In the genomic region with DNA sequence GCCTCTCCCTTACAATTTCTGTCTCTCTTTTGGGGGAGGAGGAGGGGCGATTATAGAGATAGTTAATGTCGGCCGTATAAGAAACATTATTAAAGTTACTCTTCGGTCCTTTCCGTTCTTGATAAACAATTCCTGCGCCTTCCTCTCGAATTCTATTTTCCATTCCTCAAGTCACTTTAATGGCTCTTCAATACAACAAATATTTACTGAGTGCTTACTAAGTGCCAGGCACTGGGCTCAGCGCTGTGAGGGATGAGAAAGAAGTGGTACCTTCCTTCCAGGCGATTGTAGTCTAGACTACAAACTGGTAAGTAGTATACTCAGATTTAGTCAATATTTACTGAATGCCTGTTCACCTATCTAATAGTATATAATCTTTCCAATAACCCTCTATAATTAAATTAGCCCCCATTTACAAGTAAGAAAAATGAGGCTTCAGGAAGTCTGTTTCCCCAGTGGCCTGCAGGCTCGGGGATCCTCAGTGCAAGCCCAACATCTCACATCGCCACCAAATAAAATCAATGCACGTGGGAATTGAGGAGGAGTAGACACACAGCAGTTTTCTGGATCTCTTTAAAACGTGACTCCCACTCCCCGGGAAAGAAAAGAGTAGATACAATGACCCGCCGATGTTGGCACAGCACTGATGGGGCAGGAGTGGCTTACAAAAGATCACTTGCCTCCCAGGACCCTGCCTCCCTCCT, we compare ENCODE assay signal across 9 cellular contexts. TPM values are rescaled to one million over a fixed set of nuclear protein-coding genes. Genes with fewer than 3 reads are reported as not detected.
DNase-seq lines count a peak whose midpoint lies in the region; ATAC-seq and TF ChIP-seq lines count a peak whose summit lies in the region.
"Had no signal": no experiment of that assay in that cellular context is flagged by ENCODE, and none has a peak within 500 bp of the region (broad histone marks: within the 10 kb centered on the region; RNA-seq: fewer than 3 reads in every experiment).

No MANE protein-coding gene starts in this region.

- no peaks in the 10 kb centered on the region for H3K36me3 ChIP-seq in GM23338 (ENCODE audit: insufficient read depth)
- no peaks in the 10 kb centered on the region for H3K36me3 ChIP-seq in Panc1 (ENCODE audit: control insufficient read depth, insufficient read depth, low read length)
- H3K36me3 ChIP-seq in fibroblast of lung (ENCODE audit: control insufficient read depth, insufficient read depth, low read length) = no peaks in the 10 kb centered on the region
- H3K36me3 ChIP-seq in sigmoid colon = no peaks in the 10 kb centered on the region

- H3K4me1 ChIP-seq in GM23338 (ENCODE audit: insufficient read depth) (peaks cover 49% of the 10 kb centered on the region), Panc1 (ENCODE audit: control insufficient read depth, insufficient read depth, low read length) (peaks cover 8% of the 10 kb centered on the region), fibroblast of lung (ENCODE audit: control insufficient read depth, extremely low read depth, insufficient read depth, low read length) (peaks cover 5% of the 10 kb centered on the region), sigmoid colon (peaks cover 0 to 60% (median 56%) of the 10 kb centered on the region in 4 donors)

- peaks cover 70% of the 10 kb centered on the region for H3K4me1 Mint-ChIP-seq in GM23338

- POLR2A ChIA-PET in Panc1 (lab: Charles Lee) = no interaction called here

- peaks cover 15% of the 10 kb centered on the region; the same call in 1 of the 2 replicates for H3F3A ChIP-seq in GM23338 (replicated peaks; ENCODE audit: low read depth)

- CTCF ChIA-PET in Panc1 (lab: Charles Lee) = interaction anchor here (0.6 kb wide), 1 partner anchor 34 kb away, joined by 3 read pairs; no protein-coding TSS in a partner anchor

- no peaks in the 10 kb centered on the region for H3K9me2 ChIP-seq in GM23338 (ENCODE audit: insufficient read depth)

- peak overlapping the region; percentile 78 for H3K4me2 ChIP-seq in GM23338
- peak overlapping the region; percentile 85 for H3K4me2 ChIP-seq in fibroblast of lung (ENCODE audit: extremely low read depth, insufficient read depth, low read length)

- H3K4me3 ChIP-seq in GM23338 (peak overlapping the region; percentile 61), Panc1 (ENCODE audit: low read depth in 2 of 2, low read length in 2 of 2) (peak overlapping the region; percentile 61 to 62), fibroblast of lung (replicated peaks in 1 of 4; ENCODE audit: control extremely low read depth in 1 of 4, insufficient read depth in 1 of 4, low read depth in 3 of 4, low read length in 4 of 4) (peak overlapping the region; percentile 55 to 84 (median 64)), sigmoid colon (peak overlapping the region; percentile 53 to 77 (median 72))

- H2AFZ ChIP-seq in GM23338 = no peak overlapping the region
- peak overlapping the region; percentile 41 for H2AFZ ChIP-seq in fibroblast of lung (ENCODE audit: low read length)

- H4K20me1 ChIP-seq in GM23338 (replicated peaks; ENCODE audit: insufficient read depth) = peaks cover 4% of the 10 kb centered on the region; the same call in 1 of the 2 replicates
- H4K20me1 ChIP-seq in fibroblast of lung (ENCODE audit: control insufficient read depth, extremely low read depth, insufficient read depth, low read length) = no peaks in the 10 kb centered on the region

- ATAC-seq in GM23338 (no peak), Panc1 (no peak), GM21528 (IDR thresholded peaks at IDR 0.05; ENCODE audit: low FRiP score, unreplicated experiment) (no peak)

- intact Hi-C loops in Panc1 (cut with micrococcal nuclease; ENCODE audit: unreplicated experiment) = no loop called here
- intact Hi-C loops in sigmoid colon (cut with DNase I) = loop anchor here (5.0 to 10.0 kb wide), 3 partner anchors 417 to 764 kb away; a partner anchor contains a TSS

- DNase-seq in GM23338 (ENCODE audit: low spot score) = no peak
- no peak for DNase-seq in Panc1 (ENCODE audit: low read depth, low spot score)
- no peak for DNase-seq in fibroblast of lung (ENCODE audit: low read depth in 2 of 2)
- no peak for DNase-seq in sigmoid colon
- no peak for DNase-seq in HUDEP-2 (lab: John Stamatoyannopoulos, UW; ENCODE audit: unreplicated experiment in 76 of 76)
- DNase-seq in stimulated activated CD4-positive, alpha-beta T cell treated with anti-CD3 and anti-CD28 coated beads, Interleukin-4, amount 100 ng/mL, for 24 hours = no peak
- DNase-seq in A172 (ENCODE audit: low spot score) = no peak

- TF ChIP-seq POLR2A in sigmoid colon (IDR thresholded peaks at IDR 0.05) = no peak

- 7 to 16% methylated on average over 16 of the region's 16 CpGs for WGBS in sigmoid colon, 2 donors

- H3K36me3 Mint-ChIP-seq in GM23338 (ENCODE audit: low read depth) = peaks cover under 1% of the 10 kb centered on the region; the same call in 2 of the 3 replicates

- peaks cover 19% of the 10 kb centered on the region for H3K27me3 Mint-ChIP-seq in GM23338 (ENCODE audit: insufficient read depth, low read depth, poor library complexity)

- no peaks in the 10 kb centered on the region; the same call in 2 of the 3 replicates for H3K9me3 Mint-ChIP-seq in GM23338

- H3K9ac ChIP-seq in fibroblast of lung (ENCODE audit: insufficient read depth, low read length) = no peak overlapping the region

- TF ChIP-seq EP300 in sigmoid colon (IDR thresholded peaks at IDR 0.05) = no peak

- H3K27ac Mint-ChIP-seq in GM23338 = peak overlapping the region; percentile 89

- TF ChIP-seq CTCF in GM23338 (conservative IDR thresholded peaks at IDR 0.05; ENCODE audit: low read depth in 2 of 2) (no peak), Panc1 (IDR thresholded peaks at IDR 0.05) (no peak), fibroblast of lung (conservative IDR thresholded peaks at IDR 0.05 in 1 of 2, IDR thresholded peaks at IDR 0.05 in 1 of 2; ENCODE audit: low read depth in 1 of 2, low read length in 2 of 2) (no peak), sigmoid colon (IDR thresholded peaks at IDR 0.05) (no peak)

- peak overlapping the region; percentile 87 for H3K27ac ChIP-seq in GM23338 (ENCODE audit: low read depth)
- H3K27ac ChIP-seq in Panc1 (ENCODE audit: low read length) = peak overlapping the region; percentile 69
- H3K27ac ChIP-seq in fibroblast of lung (ENCODE audit: insufficient read depth, low read length) = no peak overlapping the region
- H3K27ac ChIP-seq in sigmoid colon = peak overlapping the region; percentile 92 to 98 (median 97)

- H3K79me2 ChIP-seq in GM23338 (replicated peaks; ENCODE audit: insufficient read depth) = peaks cover 44% of the 10 kb centered on the region
- H3K79me2 ChIP-seq in fibroblast of lung (ENCODE audit: control insufficient read depth, insufficient read depth, low read length) = no peaks in the 10 kb centered on the region

- in situ Hi-C loops in Panc1 (cut with HindIII; ENCODE audit: low pct_unique_long_range_greater_than_20kb, low sequenced_read_pairs) = no loop called here

- H3K27me3 ChIP-seq in GM23338 (ENCODE audit: insufficient read depth) (no peaks in the 10 kb centered on the region), Panc1 (ENCODE audit: control insufficient read depth, insufficient read depth, low read length) (no peaks in the 10 kb centered on the region), fibroblast of lung (ENCODE audit: control insufficient read depth, insufficient read depth, low read length) (no peaks in the 10 kb centered on the region), sigmoid colon (no peaks in the 10 kb centered on the region)

- no peaks in the 10 kb centered on the region for H3K9me3 ChIP-seq in Panc1 (ENCODE audit: control insufficient read depth, insufficient read depth, low read depth, low read length)
- no peaks in the 10 kb centered on the region for H3K9me3 ChIP-seq in fibroblast of lung (ENCODE audit: control insufficient read depth, insufficient read depth, low read depth, low read length)
- H3K9me3 ChIP-seq in sigmoid colon = no peaks in the 10 kb centered on the region

- no TSS peak for BruUV-seq in Panc1 (replicated peaks; lab: Mats Ljungman, UMichigan)

- peak overlapping the region; percentile 84 for H3K4me3 Mint-ChIP-seq in GM23338

RNA-seq across cellular contexts. Expression of a gene that starts 0.6 kb away (rescaled TPM):
- total RNA-seq in GM23338 (2014; rRNA removed; shearing (Covaris generic)) = 148 and 153 TPM in 2 replicates
- 35.5 and 37.7 TPM in 2 replicates for polyA plus RNA-seq in GM23338 (2016; fragmentation: Nextera tagmentation; extraction: Ambion mirVana)
- total RNA-seq in Panc1 (2021; ENCODE audit: unreplicated experiment) = 19.9 TPM
- polyA plus RNA-seq in Panc1 (2012; ENCODE audit: insufficient read length) = 21.1 TPM
- total RNA-seq in fibroblast of lung = 3.9 and 4.6 TPM in 2 replicates
- 2.2 and 2.4 TPM in 2 replicates for polyA plus RNA-seq in fibroblast of lung
- 3.4 and 5.2 TPM in 2 replicates for polyA plus RNA-seq in fibroblast of lung (2012)
- 1.1 and 2.3 TPM in 2 replicates for polyA minus RNA-seq in fibroblast of lung (ENCODE audit: low replicate concordance)
- 10 to 100 TPM; 38.2 to 89.7 (median 65.0) TPM for total RNA-seq in sigmoid colon
- 10 to 100 TPM; 27.6 to 52.9 (median 29.4) TPM for polyA plus RNA-seq in sigmoid colon
- total RNA-seq in A172 (2014; rRNA removed; shearing (Covaris generic)) = 5.9 and 12.0 TPM in 2 replicates

RNA-seq across cellular contexts. Expression of a gene that starts 1.8 kb away (rescaled TPM):
- total RNA-seq in GM23338 (2014; rRNA removed; shearing (Covaris generic)) = 0.59 TPM in 1 of 2 replicates, not detected in the other
- polyA plus RNA-seq in GM23338 (2016; fragmentation: Nextera tagmentation; extraction: Ambion mirVana) (0.95 and 2.7 TPM in 2 replicates), fibroblast of lung (0.05 and 0.11 TPM in 2 replicates), sigmoid colon (10 to 100 TPM; 14.1 to 28.4 (median 14.4) TPM)
- total RNA-seq in Panc1 (2021; ENCODE audit: unreplicated experiment) (0.33 TPM), fibroblast of lung (not detected in 2 replicates), sigmoid colon (1 to 10 TPM in 1 of 4 donors, not detected in 3; 1.1 TPM)
- 0.76 TPM for polyA plus RNA-seq in Panc1 (2012; ENCODE audit: insufficient read length)
- 0.07 TPM in 1 of 2 replicates, not detected in the other for polyA plus RNA-seq in fibroblast of lung (2012)
- not detected in 2 replicates for polyA minus RNA-seq in fibroblast of lung (ENCODE audit: low replicate concordance)
- total RNA-seq in A172 (2014; rRNA removed; shearing (Covaris generic)) = 0.17 TPM in 1 of 2 replicates, not detected in the other

RNA-seq across cellular contexts. Expression of a gene that starts 28.9 kb away (rescaled TPM):
- 38.6 and 44.6 TPM in 2 replicates for total RNA-seq in GM23338 (2014; rRNA removed; shearing (Covaris generic))
- polyA plus RNA-seq in GM23338 (2016; fragmentation: Nextera tagmentation; extraction: Ambion mirVana) = 17.7 and 21.5 TPM in 2 replicates
- 11.1 TPM for total RNA-seq in Panc1 (2021; ENCODE audit: unreplicated experiment)
- 8.2 TPM for polyA plus RNA-seq in Panc1 (2012; ENCODE audit: insufficient read length)
- total RNA-seq in fibroblast of lung = 23.6 and 24.7 TPM in 2 replicates
- polyA plus RNA-seq in fibroblast of lung = 18.2 and 34.6 TPM in 2 replicates
- polyA plus RNA-seq in fibroblast of lung (2012) = 16.0 and 24.4 TPM in 2 replicates
- 93.2 and 115 TPM in 2 replicates for polyA minus RNA-seq in fibroblast of lung (ENCODE audit: low replicate concordance)
- total RNA-seq in sigmoid colon = 10 to 100 TPM; 15.0 to 48.5 (median 17.4) TPM
- 10 to 100 TPM; 12.5 to 26.5 (median 18.0) TPM for polyA plus RNA-seq in sigmoid colon
- 19.8 and 21.2 TPM in 2 replicates for total RNA-seq in A172 (2014; rRNA removed; shearing (Covaris generic))

RNA-seq across cellular contexts. Expression of a gene that starts 41.4 kb away (rescaled TPM):
- total RNA-seq in GM23338 (2014; rRNA removed; shearing (Covaris generic)) = not detected in 2 replicates
- not detected in 2 replicates for polyA plus RNA-seq in GM23338 (2016; fragmentation: Nextera tagmentation; extraction: Ambion mirVana)
- not detected for total RNA-seq in Panc1 (2021; ENCODE audit: unreplicated experiment)
- polyA plus RNA-seq in Panc1 (2012; ENCODE audit: insufficient read length) = not detected
- not detected in 2 replicates for total RNA-seq in fibroblast of lung
- not detected in 2 replicates for polyA plus RNA-seq in fibroblast of lung
- not detected in 2 replicates for polyA plus RNA-seq in fibroblast of lung (2012)
- not detected in 2 replicates for polyA minus RNA-seq in fibroblast of lung (ENCODE audit: low replicate concordance)
- total RNA-seq in sigmoid colon = not detected
- polyA plus RNA-seq in sigmoid colon = not detected
- total RNA-seq in A172 (2014; rRNA removed; shearing (Covaris generic)) = not detected in 2 replicates
- total RNA-seq: activated CD8-positive, alpha-beta memory T cell treated with anti-CD3 and anti-CD28 coated beads for 36 hours had no signal

RNA-seq across cellular contexts. Expression of a gene that starts 56.8 kb away (rescaled TPM):
- not detected in 2 replicates for total RNA-seq in GM23338 (2014; rRNA removed; shearing (Covaris generic))
- polyA plus RNA-seq in GM23338 (2016; fragmentation: Nextera tagmentation; extraction: Ambion mirVana) (not detected in 2 replicates), fibroblast of lung (not detected in 2 replicates), sigmoid colon (not detected)
- total RNA-seq in Panc1 (2021; ENCODE audit: unreplicated experiment) (not detected), fibroblast of lung (not detected in 2 replicates), sigmoid colon (not detected)
- not detected for polyA plus RNA-seq in Panc1 (2012; ENCODE audit: insufficient read length)
- polyA plus RNA-seq in fibroblast of lung (2012) = not detected in 2 replicates
- polyA minus RNA-seq in fibroblast of lung (ENCODE audit: low replicate concordance) = not detected in 2 replicates
- total RNA-seq in A172 (2014; rRNA removed; shearing (Covaris generic)) = not detected in 2 replicates
- total RNA-seq: activated CD8-positive, alpha-beta memory T cell treated with anti-CD3 and anti-CD28 coated beads for 36 hours had no signal
